8 cellular contexts compared by ENCODE assay signal in the genomic region with DNA sequence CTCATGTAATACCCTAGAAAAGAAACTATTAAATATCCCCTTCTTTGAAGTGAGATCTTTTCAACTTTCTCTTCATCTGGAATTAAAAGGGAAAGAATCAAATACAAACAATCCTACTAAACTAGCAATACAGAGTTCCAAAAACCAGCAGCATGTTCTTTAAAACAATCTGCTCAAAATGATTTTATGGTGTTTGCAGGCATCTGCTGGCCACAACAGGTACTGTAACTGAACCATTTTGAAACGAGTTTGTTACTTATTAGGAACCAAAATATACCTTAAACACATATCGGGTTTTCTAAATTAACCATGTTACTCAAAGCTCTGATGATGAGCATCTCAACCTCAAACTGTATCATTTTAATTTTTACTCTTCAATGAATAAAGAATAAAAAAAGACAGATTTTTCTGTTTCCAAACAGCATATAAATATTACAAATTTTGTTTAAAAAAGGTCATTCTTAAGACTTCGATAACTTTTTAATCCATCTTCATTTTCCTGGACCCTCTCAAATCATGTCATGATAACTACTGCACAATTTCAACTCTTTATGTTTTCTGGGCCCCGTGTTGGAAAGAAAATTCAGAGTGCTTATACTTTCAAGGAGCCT. TPM values are rescaled to one million over a fixed set of nuclear protein-coding genes. Genes with fewer than 3 reads are reported as not detected.
DNase-seq lines count a peak whose midpoint lies in the region; ATAC-seq and TF ChIP-seq lines count a peak whose summit lies in the region.

No MANE protein-coding gene starts in this region.

- H3K79me2 ChIP-seq in GM23338 (replicated peaks; ENCODE audit: insufficient read depth) = no peaks in the 10 kb centered on the region

- TF ChIP-seq CTCF in GM23338 (conservative IDR thresholded peaks at IDR 0.05; ENCODE audit: low read depth in 2 of 2) = peak; percentile 78 to 87
- TF ChIP-seq CTCF in Peyer's patch (IDR thresholded peaks at IDR 0.05) = peak in 5 of 6 experiments; percentile 43 to 78 (median 66)

- no peaks in the 10 kb centered on the region for H3K4me1 ChIP-seq in GM23338 (ENCODE audit: insufficient read depth)
- no peaks in the 10 kb centered on the region for H3K4me1 ChIP-seq in Peyer's patch

- H2AFZ ChIP-seq in GM23338 = no peak overlapping the region

- no peaks in the 10 kb centered on the region for H3K9me2 ChIP-seq in GM23338 (ENCODE audit: insufficient read depth)

- ATAC-seq in GM23338 (no peak), HG03045 (IDR thresholded peaks at IDR 0.05; ENCODE audit: unreplicated experiment) (no peak), HG03280 (IDR thresholded peaks at IDR 0.05; ENCODE audit: unreplicated experiment) (no peak)

- no peaks in the 10 kb centered on the region for H3K9me3 ChIP-seq in Peyer's patch

- no peak for TF ChIP-seq POLR2A in Peyer's patch (IDR thresholded peaks at IDR 0.05)

- H3K27ac ChIP-seq in GM23338 (ENCODE audit: low read depth) = no peak overlapping the region
- no peak overlapping the region for H3K27ac ChIP-seq in Peyer's patch

- no peaks in the 10 kb centered on the region for H4K20me1 ChIP-seq in GM23338 (replicated peaks; ENCODE audit: insufficient read depth)

- peaks cover 1% of the 10 kb centered on the region for H3K27me3 Mint-ChIP-seq in GM23338 (ENCODE audit: insufficient read depth, low read depth, poor library complexity)
- H3K27me3 Mint-ChIP-seq in activated T-cell treated with anti-CD3 and anti-CD28 coated beads, Interleukin-2, amount 50 U/mL, for 24 hours = no peaks in the 10 kb centered on the region

- H3K4me2 ChIP-seq in GM23338 = no peak overlapping the region

- H3K36me3 Mint-ChIP-seq in GM23338 (ENCODE audit: low read depth) = no peaks in the 10 kb centered on the region
- H3K36me3 Mint-ChIP-seq in activated T-cell treated with anti-CD3 and anti-CD28 coated beads, Interleukin-2, amount 50 U/mL, for 24 hours (ENCODE audit: low read depth) = peaks cover 61% of the 10 kb centered on the region

- no peaks in the 10 kb centered on the region for H3F3A ChIP-seq in GM23338 (replicated peaks; ENCODE audit: low read depth)

- no peak overlapping the region for H3K4me3 Mint-ChIP-seq in GM23338
- H3K4me3 Mint-ChIP-seq in activated T-cell treated with anti-CD3 and anti-CD28 coated beads, Interleukin-2, amount 50 U/mL, for 24 hours = no peak overlapping the region

- no peaks in the 10 kb centered on the region for H3K27me3 ChIP-seq in GM23338 (ENCODE audit: insufficient read depth)
- H3K27me3 ChIP-seq in Peyer's patch = no peaks in the 10 kb centered on the region

- peaks cover 7% of the 10 kb centered on the region; the same call in 2 of the 3 replicates for H3K4me1 Mint-ChIP-seq in GM23338
- H3K4me1 Mint-ChIP-seq in activated T-cell treated with anti-CD3 and anti-CD28 coated beads, Interleukin-2, amount 50 U/mL, for 24 hours (ENCODE audit: low read depth) = peaks cover 27% of the 10 kb centered on the region

- no peak overlapping the region for H3K4me3 ChIP-seq in GM23338
- H3K4me3 ChIP-seq in Peyer's patch = no peak overlapping the region

- peak; percentile 32 for DNase-seq in COR-L47 (lab: John Stamatoyannopoulos, UW)
- DNase-seq in GM23338 (ENCODE audit: low spot score) = peak; percentile 63
- DNase-seq in Peyer's patch = no peak
- DNase-seq in glomerular visceral epithelial cell (ENCODE audit: extremely low spot score) = peak; percentile 31
- no peak for DNase-seq in activated T-cell treated with anti-CD3 and anti-CD28 coated beads, Interleukin-2, amount 50 U/mL, for 24 hours
- no peak for DNase-seq in DMS79 (lab: John Stamatoyannopoulos, UW)

- no peak overlapping the region for H3K27ac Mint-ChIP-seq in GM23338
- H3K27ac Mint-ChIP-seq in activated T-cell treated with anti-CD3 and anti-CD28 coated beads, Interleukin-2, amount 50 U/mL, for 24 hours = no peak overlapping the region

- no peaks in the 10 kb centered on the region for H3K9me3 Mint-ChIP-seq in GM23338
- no peaks in the 10 kb centered on the region for H3K9me3 Mint-ChIP-seq in activated T-cell treated with anti-CD3 and anti-CD28 coated beads, Interleukin-2, amount 50 U/mL, for 24 hours

- H3K36me3 ChIP-seq in GM23338 (ENCODE audit: insufficient read depth) = no peaks in the 10 kb centered on the region
- peaks cover 0 to 19% (median 0%) of the 10 kb centered on the region in 3 donors for H3K36me3 ChIP-seq in Peyer's patch

TF ChIP-seq in GM23338, 12 proteins besides CTCF, POLR2A, EP300 and RAD21 (continues in another document):
- TF ChIP-seq, protein P1, sequence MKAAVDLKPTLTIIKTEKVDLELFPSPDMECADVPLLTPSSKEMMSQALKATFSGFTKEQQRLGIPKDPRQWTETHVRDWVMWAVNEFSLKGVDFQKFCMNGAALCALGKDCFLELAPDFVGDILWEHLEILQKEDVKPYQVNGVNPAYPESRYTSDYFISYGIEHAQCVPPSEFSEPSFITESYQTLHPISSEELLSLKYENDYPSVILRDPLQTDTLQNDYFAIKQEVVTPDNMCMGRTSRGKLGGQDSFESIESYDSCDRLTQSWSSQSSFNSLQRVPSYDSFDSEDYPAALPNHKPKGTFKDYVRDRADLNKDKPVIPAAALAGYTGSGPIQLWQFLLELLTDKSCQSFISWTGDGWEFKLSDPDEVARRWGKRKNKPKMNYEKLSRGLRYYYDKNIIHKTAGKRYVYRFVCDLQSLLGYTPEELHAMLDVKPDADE (IDR thresholded peaks at IDR 0.05) = no peak
- no peak for TF ChIP-seq NANOG (IDR thresholded peaks at IDR 0.05; ENCODE audit: borderline replicate concordance)
- TF ChIP-seq POLR2AphosphoS5 (IDR thresholded peaks at IDR 0.05; ENCODE audit: low read depth) = no peak
- TF ChIP-seq ZNF331 (CRISPR knock-in tag; IDR thresholded peaks at IDR 0.05; ENCODE audit: low read depth) = no peak
- TF ChIP-seq JUNB (IDR thresholded peaks at IDR 0.05; ENCODE audit: unreplicated experiment) = no peak
- TF ChIP-seq STAT1 (IDR thresholded peaks at IDR 0.05; ENCODE audit: unreplicated experiment) = no peak
- TF ChIP-seq CREB1 (CRISPR knock-in tag; IDR thresholded peaks at IDR 0.05; ENCODE audit: low read depth) = no peak
- no peak for TF ChIP-seq EZH2 (IDR thresholded peaks at IDR 0.05; ENCODE audit: low read depth, unreplicated experiment)
- TF ChIP-seq, protein P2, sequence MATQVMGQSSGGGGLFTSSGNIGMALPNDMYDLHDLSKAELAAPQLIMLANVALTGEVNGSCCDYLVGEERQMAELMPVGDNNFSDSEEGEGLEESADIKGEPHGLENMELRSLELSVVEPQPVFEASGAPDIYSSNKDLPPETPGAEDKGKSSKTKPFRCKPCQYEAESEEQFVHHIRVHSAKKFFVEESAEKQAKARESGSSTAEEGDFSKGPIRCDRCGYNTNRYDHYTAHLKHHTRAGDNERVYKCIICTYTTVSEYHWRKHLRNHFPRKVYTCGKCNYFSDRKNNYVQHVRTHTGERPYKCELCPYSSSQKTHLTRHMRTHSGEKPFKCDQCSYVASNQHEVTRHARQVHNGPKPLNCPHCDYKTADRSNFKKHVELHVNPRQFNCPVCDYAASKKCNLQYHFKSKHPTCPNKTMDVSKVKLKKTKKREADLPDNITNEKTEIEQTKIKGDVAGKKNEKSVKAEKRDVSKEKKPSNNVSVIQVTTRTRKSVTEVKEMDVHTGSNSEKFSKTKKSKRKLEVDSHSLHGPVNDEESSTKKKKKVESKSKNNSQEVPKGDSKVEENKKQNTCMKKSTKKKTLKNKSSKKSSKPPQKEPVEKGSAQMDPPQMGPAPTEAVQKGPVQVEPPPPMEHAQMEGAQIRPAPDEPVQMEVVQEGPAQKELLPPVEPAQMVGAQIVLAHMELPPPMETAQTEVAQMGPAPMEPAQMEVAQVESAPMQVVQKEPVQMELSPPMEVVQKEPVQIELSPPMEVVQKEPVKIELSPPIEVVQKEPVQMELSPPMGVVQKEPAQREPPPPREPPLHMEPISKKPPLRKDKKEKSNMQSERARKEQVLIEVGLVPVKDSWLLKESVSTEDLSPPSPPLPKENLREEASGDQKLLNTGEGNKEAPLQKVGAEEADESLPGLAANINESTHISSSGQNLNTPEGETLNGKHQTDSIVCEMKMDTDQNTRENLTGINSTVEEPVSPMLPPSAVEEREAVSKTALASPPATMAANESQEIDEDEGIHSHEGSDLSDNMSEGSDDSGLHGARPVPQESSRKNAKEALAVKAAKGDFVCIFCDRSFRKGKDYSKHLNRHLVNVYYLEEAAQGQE (IDR thresholded peaks at IDR 0.05; ENCODE audit: unreplicated experiment) = no peak

RNA-seq across cellular contexts. Expression of a gene that starts 56.5 kb away (rescaled TPM):
- 0.39 and 4.8 TPM in 2 replicates for total RNA-seq in GM23338 (2014; rRNA removed; shearing (Covaris generic))
- 0.21 and 0.92 TPM in 2 replicates for polyA plus RNA-seq in GM23338 (2016; fragmentation: Nextera tagmentation; extraction: Ambion mirVana)
- 100 to 1,000 TPM in 1 of 4 donors, 10 to 100 TPM in 3; 66.8 to 115 (median 81.9) TPM for total RNA-seq in Peyer's patch

Comparison
In these comparisons a context has a peak if more than half of its experiments do, and no peak if none do; other contexts are left out.
1. DNase-seq: peak in COR-L47 (single experiment), GM23338 (single experiment) and glomerular visceral epithelial cell (single experiment); none in Peyer's patch (0 of 3), activated T-cell treated with anti-CD3 and anti-CD28 coated beads, Interleukin-2, amount 50 U/mL, for 24 hours (single experiment) and DMS79 (single experiment).
2. RNA of a gene that starts 56.5 kb away (total RNA-seq): 66.8 to 115 TPM in Peyer's patch; 0.39 to 4.8 TPM in GM23338; every median in the first group is over 10 times any median in the second.